4 cellular contexts compared by ENCODE assay signal in genomic region chr9:87860-88259, GRCh38. TPM values are rescaled to one million over a fixed set of nuclear protein-coding genes. Genes with fewer than 3 reads are reported as not detected.
"Had no signal": no experiment of that assay in that cellular context is flagged by ENCODE, and none has a peak within 500 bp of the region (broad histone marks: within the 10 kb centered on the region; RNA-seq: fewer than 3 reads in every experiment).

No MANE protein-coding gene starts in this region.

RNA-seq across cellular contexts. Expression of gene FOXD4, which starts 30.4 kb away (rescaled TPM):
- total RNA-seq: GM23248, H1, H4, H7 had no signal
